Comparison of ENCODE assay signal across 1 cellular context in the genomic region with DNA sequence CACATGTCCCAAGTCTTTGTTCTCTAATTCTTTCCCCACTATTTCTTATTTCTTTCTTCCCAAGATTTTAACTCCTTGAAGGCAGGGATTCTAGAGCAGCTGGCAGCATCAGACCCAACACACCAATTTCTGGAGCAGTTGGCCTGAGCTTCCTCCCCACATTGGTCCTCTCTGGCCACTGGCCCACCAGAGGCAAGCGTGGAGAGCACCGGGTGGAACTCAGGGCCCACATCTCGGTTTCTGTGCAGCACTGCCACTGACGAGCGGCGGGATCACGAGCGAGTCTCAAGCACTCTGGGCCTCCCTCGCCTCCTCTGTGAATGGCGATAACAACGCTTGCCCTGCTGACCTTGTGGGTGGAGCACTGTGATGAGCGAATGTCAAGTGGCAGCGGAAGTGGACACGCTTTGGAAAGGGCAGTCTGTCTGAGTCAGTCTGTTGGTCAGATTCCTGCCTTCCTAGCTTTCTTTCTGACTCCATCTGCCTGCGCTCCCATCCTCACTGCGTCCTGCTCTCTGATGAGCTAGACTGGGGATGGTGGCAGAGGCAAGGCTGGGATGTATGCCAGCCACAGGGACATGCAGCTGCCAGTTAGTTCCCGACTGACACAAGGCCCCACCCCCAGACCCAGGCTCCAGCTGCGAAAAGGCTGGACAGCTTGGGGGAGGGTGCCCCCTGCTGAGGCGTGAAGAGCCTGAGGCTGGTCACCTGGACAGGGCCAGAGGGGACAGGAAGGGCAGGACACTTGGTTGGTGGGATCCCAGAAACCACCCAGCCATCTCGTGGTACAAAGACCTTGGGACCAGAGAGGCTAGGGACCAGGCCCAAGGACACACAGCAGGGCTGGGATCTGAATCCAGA.
A peak's percentile ranks its signal among the peaks of the same experiment; 100 is the strongest.
TF ChIP-seq lines count a peak whose summit lies in the region.

No MANE protein-coding gene starts in this region.

TF ChIP-seq in K562, 482 proteins besides CTCF, POLR2A, EP300 and RAD21 (continued from another document and continues in another):
- TF ChIP-seq, protein P1, sequence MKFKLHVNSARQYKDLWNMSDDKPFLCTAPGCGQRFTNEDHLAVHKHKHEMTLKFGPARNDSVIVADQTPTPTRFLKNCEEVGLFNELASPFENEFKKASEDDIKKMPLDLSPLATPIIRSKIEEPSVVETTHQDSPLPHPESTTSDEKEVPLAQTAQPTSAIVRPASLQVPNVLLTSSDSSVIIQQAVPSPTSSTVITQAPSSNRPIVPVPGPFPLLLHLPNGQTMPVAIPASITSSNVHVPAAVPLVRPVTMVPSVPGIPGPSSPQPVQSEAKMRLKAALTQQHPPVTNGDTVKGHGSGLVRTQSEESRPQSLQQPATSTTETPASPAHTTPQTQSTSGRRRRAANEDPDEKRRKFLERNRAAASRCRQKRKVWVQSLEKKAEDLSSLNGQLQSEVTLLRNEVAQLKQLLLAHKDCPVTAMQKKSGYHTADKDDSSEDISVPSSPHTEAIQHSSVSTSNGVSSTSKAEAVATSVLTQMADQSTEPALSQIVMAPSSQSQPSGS (CRISPR knock-in tag; IDR thresholded peaks at IDR 0.05), result no peak
- TF ChIP-seq, protein P2, sequence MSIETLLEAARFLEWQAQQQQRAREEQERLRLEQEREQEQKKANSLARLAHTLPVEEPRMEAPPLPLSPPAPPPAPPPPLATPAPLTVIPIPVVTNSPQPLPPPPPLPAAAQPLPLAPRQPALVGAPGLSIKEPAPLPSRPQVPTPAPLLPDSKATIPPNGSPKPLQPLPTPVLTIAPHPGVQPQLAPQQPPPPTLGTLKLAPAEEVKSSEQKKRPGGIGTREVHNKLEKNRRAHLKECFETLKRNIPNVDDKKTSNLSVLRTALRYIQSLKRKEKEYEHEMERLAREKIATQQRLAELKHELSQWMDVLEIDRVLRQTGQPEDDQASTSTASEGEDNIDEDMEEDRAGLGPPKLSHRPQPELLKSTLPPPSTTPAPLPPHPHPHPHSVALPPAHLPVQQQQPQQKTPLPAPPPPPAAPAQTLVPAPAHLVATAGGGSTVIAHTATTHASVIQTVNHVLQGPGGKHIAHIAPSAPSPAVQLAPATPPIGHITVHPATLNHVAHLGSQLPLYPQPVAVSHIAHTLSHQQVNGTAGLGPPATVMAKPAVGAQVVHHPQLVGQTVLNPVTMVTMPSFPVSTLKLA (conservative IDR thresholded peaks at IDR 0.05), result peak; percentile 76 to 88
- TF ChIP-seq, protein P3, sequence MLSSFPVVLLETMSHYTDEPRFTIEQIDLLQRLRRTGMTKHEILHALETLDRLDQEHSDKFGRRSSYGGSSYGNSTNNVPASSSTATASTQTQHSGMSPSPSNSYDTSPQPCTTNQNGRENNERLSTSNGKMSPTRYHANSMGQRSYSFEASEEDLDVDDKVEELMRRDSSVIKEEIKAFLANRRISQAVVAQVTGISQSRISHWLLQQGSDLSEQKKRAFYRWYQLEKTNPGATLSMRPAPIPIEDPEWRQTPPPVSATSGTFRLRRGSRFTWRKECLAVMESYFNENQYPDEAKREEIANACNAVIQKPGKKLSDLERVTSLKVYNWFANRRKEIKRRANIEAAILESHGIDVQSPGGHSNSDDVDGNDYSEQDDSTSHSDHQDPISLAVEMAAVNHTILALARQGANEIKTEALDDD (IDR thresholded peaks at IDR 0.05), result 0 out of 2 replicates have a peak, but pooled peaks have one; percentile 51
- TF ChIP-seq TFAM (CRISPR knock-in tag; conservative IDR thresholded peaks at IDR 0.05) (no peak), CCAR2 (IDR thresholded peaks at IDR 0.05; ENCODE audit: low read depth, low read length) (no peak; the same call in 1 of the 2 replicates), CREBBP (IDR thresholded peaks at IDR 0.05; ENCODE audit: low read depth, low read length) (no peak), TRIM28 (IDR thresholded peaks at IDR 0.05) (no peak), TOE1 (IDR thresholded peaks at IDR 0.05; ENCODE audit: borderline replicate concordance) (peak; percentile 87), TOE1 (CRISPR knock-in tag; IDR thresholded peaks at IDR 0.05; ENCODE audit: borderline replicate concordance, low read depth) (no peak), CHD4 (IDR thresholded peaks at IDR 0.05; ENCODE audit: insufficient read depth, insufficient replicate concordance, low read depth, low read length, poor library complexity, severe bottlenecking) (peak; percentile 91), NFE2L1 (tag; IDR thresholded peaks at IDR 0.05; ENCODE audit: borderline replicate concordance, low read depth) (no peak), GTF2A2 (tag; IDR thresholded peaks at IDR 0.05) (no peak), SAP30 (IDR thresholded peaks at IDR 0.05; ENCODE audit: borderline replicate concordance, insufficient read depth, low read depth, low read length, poor library complexity, severe bottlenecking) (peak; percentile 59), SETDB1 (IDR thresholded peaks at IDR 0.05; ENCODE audit: low read length) (no peak), GABPA (tag; conservative IDR thresholded peaks at IDR 0.05; ENCODE audit: low read depth) (peak; percentile 84), CBX2 (IDR thresholded peaks at IDR 0.05; ENCODE audit: insufficient read depth, low read length, poor library complexity, severe bottlenecking) (no peak), CHD1 (IDR thresholded peaks at IDR 0.05; ENCODE audit: low read length) (no peak), LARP7 (IDR thresholded peaks at IDR 0.05) (0 out of 2 replicates have a peak, but pooled peaks have one; percentile 15), MXI1 (IDR thresholded peaks at IDR 0.05; ENCODE audit: low read depth, low read length) (peak; percentile 61), ZNF41 (CRISPR knock-in tag; conservative IDR thresholded peaks at IDR 0.05) (0 out of 2 replicates have a peak, but pooled peaks have one; percentile 2)
- TF ChIP-seq, protein P4, sequence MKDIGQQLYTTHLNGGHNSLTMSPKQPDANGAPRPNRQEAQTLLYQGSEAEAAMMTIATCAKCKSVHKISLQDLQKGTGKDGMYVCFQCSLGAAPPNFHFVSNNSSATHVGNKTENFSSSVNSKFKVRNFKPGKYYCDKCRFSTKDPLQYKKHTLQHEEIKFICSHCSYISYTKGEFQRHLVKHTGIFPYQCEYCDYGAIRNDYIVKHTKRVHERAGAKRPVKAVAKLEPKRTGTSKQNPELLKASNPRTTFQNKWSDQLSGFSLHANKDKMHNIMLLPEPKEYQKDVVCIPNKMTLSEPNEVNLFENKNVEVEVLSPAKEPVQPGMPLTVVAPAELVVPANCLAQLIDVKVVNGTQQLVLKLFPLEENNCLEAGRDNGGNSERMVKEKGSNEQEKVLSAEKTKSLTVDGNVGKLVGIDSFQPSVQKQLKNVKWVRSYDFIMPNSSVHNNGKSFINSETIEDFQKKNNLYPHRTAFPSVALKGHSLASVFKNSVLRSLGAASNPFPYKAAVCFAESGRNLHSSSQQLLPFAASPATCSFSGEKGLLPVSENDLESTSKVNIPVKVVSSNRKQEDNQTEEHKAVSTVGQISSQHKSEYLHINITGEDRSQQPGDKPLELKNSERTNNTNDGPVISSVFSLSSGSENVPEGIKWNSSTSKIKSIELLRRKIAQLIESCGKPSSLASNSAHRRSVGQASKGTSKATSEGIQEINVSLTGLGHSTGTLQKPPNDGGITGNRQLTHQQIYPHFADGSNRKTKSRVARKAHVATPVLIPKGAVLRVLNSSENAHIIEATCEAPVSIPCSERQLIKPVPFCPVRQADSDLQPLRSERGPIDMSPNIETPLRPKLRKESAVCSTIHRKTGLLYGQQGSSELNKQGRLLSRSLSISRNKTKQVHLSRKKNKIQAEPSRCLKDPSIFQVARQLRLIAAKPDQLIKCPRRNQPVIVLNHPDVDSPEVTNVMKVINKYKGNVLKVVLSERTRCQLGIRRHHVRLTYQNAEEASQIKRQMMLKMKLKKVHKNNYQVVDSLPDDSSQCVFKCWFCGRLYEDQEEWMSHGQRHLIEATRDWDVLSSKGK (CRISPR knock-in tag; IDR thresholded peaks at IDR 0.05), result no peak
- TF ChIP-seq, protein P5, sequence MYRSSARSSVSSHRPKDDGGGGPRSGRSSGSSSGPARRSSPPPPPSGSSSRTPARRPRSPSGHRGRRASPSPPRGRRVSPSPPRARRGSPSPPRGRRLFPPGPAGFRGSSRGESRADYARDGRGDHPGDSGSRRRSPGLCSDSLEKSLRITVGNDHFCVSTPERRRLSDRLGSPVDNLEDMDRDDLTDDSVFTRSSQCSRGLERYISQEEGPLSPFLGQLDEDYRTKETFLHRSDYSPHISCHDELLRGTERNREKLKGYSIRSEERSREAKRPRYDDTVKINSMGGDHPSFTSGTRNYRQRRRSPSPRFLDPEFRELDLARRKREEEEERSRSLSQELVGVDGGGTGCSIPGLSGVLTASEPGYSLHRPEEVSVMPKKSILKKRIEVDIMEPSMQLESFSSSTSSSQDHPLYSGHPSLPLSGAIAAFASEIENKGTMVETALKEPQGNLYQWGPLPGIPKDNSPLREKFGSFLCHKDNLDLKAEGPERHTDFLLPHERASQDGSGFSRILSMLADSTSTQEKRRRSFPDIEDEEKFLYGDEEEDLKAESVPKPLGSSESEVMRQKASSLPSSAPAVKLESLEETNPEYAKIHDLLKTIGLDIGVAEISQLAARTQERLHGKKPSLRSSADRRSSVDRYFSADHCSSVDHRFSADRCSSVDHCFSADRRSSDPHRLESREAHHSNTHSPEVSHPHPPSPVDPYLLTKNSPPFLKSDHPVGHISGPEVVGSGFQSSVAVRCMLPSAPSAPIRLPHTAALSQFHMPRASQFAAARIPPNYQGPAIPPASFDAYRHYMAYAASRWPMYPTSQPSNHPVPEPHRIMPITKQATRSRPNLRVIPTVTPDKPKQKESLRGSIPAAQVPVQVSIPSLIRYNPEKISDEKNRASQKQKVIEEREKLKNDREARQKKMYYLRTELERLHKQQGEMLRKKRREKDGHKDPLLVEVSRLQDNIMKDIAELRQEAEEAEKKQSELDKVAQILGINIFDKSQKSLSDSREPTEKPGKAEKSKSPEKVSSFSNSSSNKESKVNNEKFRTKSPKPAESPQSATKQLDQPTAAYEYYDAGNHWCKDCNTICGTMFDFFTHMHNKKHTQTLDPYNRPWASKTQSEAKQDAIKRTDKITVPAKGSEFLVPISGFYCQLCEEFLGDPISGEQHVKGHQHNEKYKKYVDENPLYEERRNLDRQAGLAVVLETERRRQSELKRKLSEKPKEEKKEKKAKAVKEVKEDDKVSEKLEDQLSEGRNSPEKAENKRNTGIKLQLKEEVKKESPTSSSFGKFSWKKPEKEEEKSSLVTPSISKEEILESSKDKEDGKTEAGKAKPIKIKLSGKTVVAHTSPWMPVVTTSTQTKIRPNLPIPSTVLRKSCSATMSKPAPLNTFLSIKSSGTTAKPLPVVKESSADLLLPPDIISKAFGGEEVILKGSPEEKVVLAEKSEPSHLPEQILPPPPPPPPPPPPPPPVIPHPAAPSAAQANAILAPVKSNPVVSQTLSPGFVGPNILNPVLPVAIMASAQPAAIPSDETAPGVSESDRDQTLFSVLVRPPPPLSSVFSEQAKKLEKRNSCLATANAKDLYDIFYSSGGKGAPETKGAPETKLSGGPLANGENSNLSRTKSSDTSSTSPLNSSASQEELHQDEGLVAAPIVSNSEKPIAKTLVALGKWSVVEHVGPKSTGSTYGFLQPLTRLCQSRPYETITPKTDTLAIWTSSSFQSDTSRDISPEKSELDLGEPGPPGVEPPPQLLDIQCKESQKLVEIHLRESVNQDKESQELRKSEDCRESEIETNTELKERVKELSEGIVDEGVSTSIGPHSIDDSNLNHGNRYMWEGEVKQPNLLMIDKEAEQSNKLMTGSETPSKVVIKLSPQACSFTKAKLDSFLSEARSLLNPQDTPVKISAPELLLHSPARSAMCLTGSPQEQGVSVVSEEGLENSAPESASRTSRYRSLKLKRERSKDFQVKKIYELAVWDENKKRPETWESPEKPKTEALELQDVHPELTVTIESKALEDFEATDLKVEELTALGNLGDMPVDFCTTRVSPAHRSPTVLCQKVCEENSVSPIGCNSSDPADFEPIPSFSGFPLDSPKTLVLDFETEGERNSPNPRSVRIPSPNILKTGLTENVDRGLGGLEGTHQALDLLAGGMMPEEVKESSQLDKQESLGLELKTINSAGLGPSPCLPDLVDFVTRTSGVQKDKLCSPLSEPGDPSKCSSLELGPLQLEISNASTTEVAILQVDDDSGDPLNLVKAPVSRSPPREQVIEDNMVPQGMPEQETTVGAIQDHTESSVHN (IDR thresholded peaks at IDR 0.05; ENCODE audit: borderline replicate concordance in 1 of 2, low read depth in 1 of 2), result no peak
- TF ChIP-seq, protein P6, sequence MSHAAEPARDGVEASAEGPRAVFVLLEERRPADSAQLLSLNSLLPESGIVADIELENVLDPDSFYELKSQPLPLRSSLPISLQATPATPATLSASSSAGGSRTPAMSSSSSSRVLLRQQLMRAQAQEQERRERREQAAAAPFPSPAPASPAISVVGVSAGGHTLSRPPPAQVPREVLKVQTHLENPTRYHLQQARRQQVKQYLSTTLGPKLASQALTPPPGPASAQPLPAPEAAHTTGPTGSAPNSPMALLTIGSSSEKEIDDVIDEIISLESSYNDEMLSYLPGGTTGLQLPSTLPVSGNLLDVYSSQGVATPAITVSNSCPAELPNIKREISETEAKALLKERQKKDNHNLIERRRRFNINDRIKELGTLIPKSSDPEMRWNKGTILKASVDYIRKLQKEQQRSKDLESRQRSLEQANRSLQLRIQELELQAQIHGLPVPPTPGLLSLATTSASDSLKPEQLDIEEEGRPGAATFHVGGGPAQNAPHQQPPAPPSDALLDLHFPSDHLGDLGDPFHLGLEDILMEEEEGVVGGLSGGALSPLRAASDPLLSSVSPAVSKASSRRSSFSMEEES (CRISPR knock-in tag; IDR thresholded peaks at IDR 0.05), result no peak
- TF ChIP-seq, protein P7, sequence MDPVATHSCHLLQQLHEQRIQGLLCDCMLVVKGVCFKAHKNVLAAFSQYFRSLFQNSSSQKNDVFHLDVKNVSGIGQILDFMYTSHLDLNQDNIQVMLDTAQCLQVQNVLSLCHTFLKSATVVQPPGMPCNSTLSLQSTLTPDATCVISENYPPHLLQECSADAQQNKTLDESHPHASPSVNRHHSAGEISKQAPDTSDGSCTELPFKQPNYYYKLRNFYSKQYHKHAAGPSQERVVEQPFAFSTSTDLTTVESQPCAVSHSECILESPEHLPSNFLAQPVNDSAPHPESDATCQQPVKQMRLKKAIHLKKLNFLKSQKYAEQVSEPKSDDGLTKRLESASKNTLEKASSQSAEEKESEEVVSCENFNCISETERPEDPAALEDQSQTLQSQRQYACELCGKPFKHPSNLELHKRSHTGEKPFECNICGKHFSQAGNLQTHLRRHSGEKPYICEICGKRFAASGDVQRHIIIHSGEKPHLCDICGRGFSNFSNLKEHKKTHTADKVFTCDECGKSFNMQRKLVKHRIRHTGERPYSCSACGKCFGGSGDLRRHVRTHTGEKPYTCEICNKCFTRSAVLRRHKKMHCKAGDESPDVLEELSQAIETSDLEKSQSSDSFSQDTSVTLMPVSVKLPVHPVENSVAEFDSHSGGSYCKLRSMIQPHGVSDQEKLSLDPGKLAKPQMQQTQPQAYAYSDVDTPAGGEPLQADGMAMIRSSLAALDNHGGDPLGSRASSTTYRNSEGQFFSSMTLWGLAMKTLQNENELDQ (CRISPR knock-in tag; IDR thresholded peaks at IDR 0.05; ENCODE audit: borderline replicate concordance), result no peak
- TF ChIP-seq, protein P8, sequence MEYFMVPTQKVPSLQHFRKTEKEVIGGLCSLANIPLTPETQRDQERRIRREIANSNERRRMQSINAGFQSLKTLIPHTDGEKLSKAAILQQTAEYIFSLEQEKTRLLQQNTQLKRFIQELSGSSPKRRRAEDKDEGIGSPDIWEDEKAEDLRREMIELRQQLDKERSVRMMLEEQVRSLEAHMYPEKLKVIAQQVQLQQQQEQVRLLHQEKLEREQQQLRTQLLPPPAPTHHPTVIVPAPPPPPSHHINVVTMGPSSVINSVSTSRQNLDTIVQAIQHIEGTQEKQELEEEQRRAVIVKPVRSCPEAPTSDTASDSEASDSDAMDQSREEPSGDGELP (CRISPR knock-in tag; IDR thresholded peaks at IDR 0.05; ENCODE audit: borderline replicate concordance), result peak; percentile 96; the same call in 1 of the 2 replicates
- TF ChIP-seq, protein P9, sequence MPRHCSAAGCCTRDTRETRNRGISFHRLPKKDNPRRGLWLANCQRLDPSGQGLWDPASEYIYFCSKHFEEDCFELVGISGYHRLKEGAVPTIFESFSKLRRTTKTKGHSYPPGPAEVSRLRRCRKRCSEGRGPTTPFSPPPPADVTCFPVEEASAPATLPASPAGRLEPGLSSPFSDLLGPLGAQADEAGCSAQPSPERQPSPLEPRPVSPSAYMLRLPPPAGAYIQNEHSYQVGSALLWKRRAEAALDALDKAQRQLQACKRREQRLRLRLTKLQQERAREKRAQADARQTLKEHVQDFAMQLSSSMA (CRISPR knock-in tag; IDR thresholded peaks at IDR 0.05), result no peak
